ENCODE assay signal across 17 cellular contexts in genomic region chr15:70617076-70617910, GRCh38.
A peak's percentile ranks its signal among the peaks of the same experiment; 100 is the strongest.
DNase-seq lines count a peak whose midpoint lies in the region; ATAC-seq and TF ChIP-seq lines count a peak whose summit lies in the region.
"Had no signal": no experiment of that assay in that cellular context is flagged by ENCODE, and none has a peak within 500 bp of the region (broad histone marks: within the 10 kb centered on the region; RNA-seq: fewer than 3 reads in every experiment).

No MANE protein-coding gene starts in this region.

- DNase-seq in NCI-H2171 treated with DMSO at 0.1 percent for 48 hours (lab: John Stamatoyannopoulos, UW) (peak; percentile 41), NCI-H2171 (lab: John Stamatoyannopoulos, UW) (no peak), NCI-H2196 (lab: John Stamatoyannopoulos, UW; ENCODE audit: unreplicated experiment) (peak; percentile 8), astrocyte of the hippocampus (ENCODE audit: low read depth, low spot score) (peak; percentile 46), type B pancreatic cell (ENCODE audit: extremely low spot score, unreplicated experiment) (peak; percentile 11), DMS79 (lab: John Stamatoyannopoulos, UW) (no peak), KBM-7 (no peak)
- DNase-seq: activated CD8-positive, alpha-beta memory T cell treated with anti-CD3 and anti-CD28 coated beads, Interleukin-2, amount 50 U/mL, for 4 hours; activated naive CD4-positive, alpha-beta T cell treated with anti-CD3 and anti-CD28 coated beads for 36 hours; brain microvascular endothelial cell; effector CD4-positive, alpha-beta T cell; KG1; NCI-H1694; stimulated activated CD4-positive, alpha-beta T cell treated with anti-CD3 and anti-CD28 coated beads, Interleukin-2, amount 100 ng/mL, for 48 hours; upper lobe of right lung had no signal

- H3K27me3 Mint-ChIP-seq in type B pancreatic cell, result no peaks in the 10 kb centered on the region

- in situ Hi-C loops in KBM-7 (cut with MboI; ENCODE audit: low pct_unique_long_range_greater_than_20kb, low sequenced_read_pairs), result no loop called here

- ATAC-seq in HG03442 (IDR thresholded peaks at IDR 0.05; ENCODE audit: unreplicated experiment), result no peak
- ATAC-seq: upper lobe of right lung had no signal

- no peak for TF ChIP-seq CTCF in type B pancreatic cell (conservative IDR thresholded peaks at IDR 0.05)

- no peak overlapping the region for H3K27ac Mint-ChIP-seq in type B pancreatic cell
- H3K27ac Mint-ChIP-seq: activated naive CD4-positive, alpha-beta T cell treated with anti-CD3 and anti-CD28 coated beads for 36 hours had no signal

- no peak overlapping the region for H3K4me3 Mint-ChIP-seq in type B pancreatic cell
- H3K4me3 Mint-ChIP-seq: activated naive CD4-positive, alpha-beta T cell treated with anti-CD3 and anti-CD28 coated beads for 36 hours; neural crest cell had no signal

- H3K36me3 Mint-ChIP-seq in type B pancreatic cell, result no peaks in the 10 kb centered on the region

- peaks cover 21% of the 10 kb centered on the region for H3K4me1 Mint-ChIP-seq in type B pancreatic cell (ENCODE audit: unreplicated experiment)
- H3K4me1 Mint-ChIP-seq: neural crest cell had no signal

- H3K9me3 Mint-ChIP-seq in type B pancreatic cell, result no peaks in the 10 kb centered on the region
- H3K9me3 Mint-ChIP-seq: activated naive CD4-positive, alpha-beta T cell treated with anti-CD3 and anti-CD28 coated beads for 36 hours had no signal

Comparison
In these comparisons a context has a peak if more than half of its experiments do, and no peak if none do; other contexts are left out.
1. DNase-seq: peak in NCI-H2171 treated with DMSO at 0.1 percent for 48 hours (single experiment), NCI-H2196 (single experiment), astrocyte of the hippocampus (single experiment) and type B pancreatic cell (single experiment); none in NCI-H2171 (single experiment), DMS79 (single experiment) and KBM-7 (single experiment).